8 cellular contexts compared by ENCODE assay signal in the genomic region with DNA sequence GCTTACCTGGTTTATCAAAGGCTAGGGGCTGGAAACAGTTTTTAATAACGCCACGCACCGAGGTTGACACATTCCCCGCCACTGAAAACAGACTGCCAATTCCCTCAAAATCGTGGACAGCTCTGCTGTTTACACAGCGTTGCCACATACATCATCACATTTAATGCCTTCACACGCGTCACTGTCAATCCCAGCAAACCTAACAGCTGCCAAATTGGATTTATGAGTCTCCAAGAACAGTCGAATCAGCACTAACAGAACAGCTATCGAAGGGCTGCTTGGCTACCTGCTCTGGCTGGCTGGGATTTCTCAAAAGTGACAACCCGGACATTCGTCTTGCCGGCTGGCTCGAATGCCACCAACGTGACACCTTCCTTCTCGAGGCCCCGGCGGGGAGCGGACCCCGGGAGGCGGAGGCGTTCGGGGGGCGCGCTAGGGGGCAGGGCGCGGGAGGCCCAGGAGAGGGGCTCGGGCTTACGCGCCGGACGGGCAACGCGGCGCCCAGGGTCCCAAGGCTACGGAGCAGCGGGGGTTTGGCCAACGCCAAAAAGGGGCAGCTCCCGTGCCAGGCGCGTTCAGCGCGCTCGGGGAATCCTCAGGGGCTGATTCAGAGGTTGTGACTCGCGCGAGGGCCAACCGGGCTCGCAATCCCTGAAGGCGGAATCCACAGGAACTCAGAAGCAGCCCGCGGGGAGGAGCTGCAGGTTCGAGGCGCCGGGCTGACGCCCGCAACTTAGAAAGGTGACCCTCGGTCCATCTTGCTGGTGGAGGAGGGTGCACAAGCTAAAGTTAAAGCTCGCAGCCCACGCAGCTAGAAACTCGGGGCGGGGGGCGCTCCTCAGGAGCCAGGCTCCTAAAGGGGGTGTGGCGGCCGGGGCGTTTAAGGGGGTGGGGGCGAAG. TPM values are rescaled to one million over a fixed set of nuclear protein-coding genes. Genes with fewer than 3 reads are reported as not detected.
DNase-seq lines count a peak whose midpoint lies in the region; ATAC-seq and TF ChIP-seq lines count a peak whose summit lies in the region.

No MANE protein-coding gene starts in this region.

- DNase-seq in C1 segment of cervical spinal cord (lab: John Stamatoyannopoulos, UW) (peak in 11 of 14 donors; percentile 1 to 74 (median 50)), LHCN-M2 (ENCODE audit: low read depth) (peak; percentile 92), fibroblast of peridontal ligament (ENCODE audit: extremely low read depth) (peak; percentile 76), naive B cell (peak; percentile 7), thyroid gland (peak; percentile 55 to 61), NCI-H1092 (lab: John Stamatoyannopoulos, UW) (no peak)
- peak; percentile 41 to 50 for DNase-seq in activated T-cell treated with anti-CD3 and anti-CD28 coated beads, Interleukin-2, amount 50 U/mL, for 48 hours

- H3K4me1 ChIP-seq in thyroid gland: peaks cover 0 to 5% of the 10 kb centered on the region in 2 donors

- no peaks in the 10 kb centered on the region for H3K9me3 ChIP-seq in thyroid gland

- peak overlapping the region; percentile 53 to 85 (median 76) for H3K4me3 Mint-ChIP-seq in naive B cell

- peaks cover 45 to 71% (median 47%) of the 10 kb centered on the region in 3 donors for H3K27me3 Mint-ChIP-seq in naive B cell

- peak overlapping the region; percentile 61 to 83 (median 75) for H3K27ac ChIP-seq in thyroid gland

- H3K9me3 Mint-ChIP-seq in naive B cell: peaks cover 0 to 5% (median 0%) of the 10 kb centered on the region in 7 donors

- TF ChIP-seq POLR2A in thyroid gland (IDR thresholded peaks at IDR 0.05): no peak

- intact Hi-C loops in thyroid gland (cut with DNase I): no loop called here

- peaks cover 3 to 15% (median 11%) of the 10 kb centered on the region in 3 donors for H3K4me1 Mint-ChIP-seq in naive B cell

- TF ChIP-seq CTCF in thyroid gland (IDR thresholded peaks at IDR 0.05): no peak

- ATAC-seq in naive B cell (ENCODE audit: low read depth in 2 of 2) (no peak), HG03097 (IDR thresholded peaks at IDR 0.05; ENCODE audit: low FRiP score, unreplicated experiment) (no peak)

- peak overlapping the region in 1 of 6 donors; percentile 84 for H3K27ac Mint-ChIP-seq in naive B cell

- H3K27me3 ChIP-seq in thyroid gland: no peaks in the 10 kb centered on the region

- H3K36me3 ChIP-seq in thyroid gland: no peaks in the 10 kb centered on the region

- peak overlapping the region; percentile 11 to 91 (median 67) for H3K4me3 ChIP-seq in thyroid gland (replicated peaks in 1 of 3)

- no peaks in the 10 kb centered on the region for H3K36me3 Mint-ChIP-seq in naive B cell

- 7 to 38% methylated on average over 10 to 46 of the region's 67 CpGs for WGBS in thyroid gland, 2 donors

RNA-seq across cellular contexts. Expression of a gene that starts 1.2 kb away (rescaled TPM):
- 10.8 and 12.6 TPM in 2 replicates for total RNA-seq in LHCN-M2 (2014; rRNA removed)
- polyA plus RNA-seq in LHCN-M2 (2012): 4.8 TPM
- polyA plus RNA-seq in naive B cell (ENCODE audit: low read depth in 6 of 6): 1 to 10 TPM; 2.9 to 7.9 (median 5.2) TPM
- 10 to 100 TPM; 39.7 to 87.4 (median 56.3) TPM for total RNA-seq in thyroid gland

RNA-seq across cellular contexts. Expression of a gene that starts 36.7 kb away (rescaled TPM):
- total RNA-seq in LHCN-M2 (2014; rRNA removed) (11.2 and 14.6 TPM in 2 replicates), thyroid gland (10 to 100 TPM; 16.7 to 25.6 (median 22.5) TPM)
- polyA plus RNA-seq in LHCN-M2 (2012): 8.2 TPM
- polyA plus RNA-seq in naive B cell (ENCODE audit: low read depth in 6 of 6): 10 to 100 TPM in 3 of 6 donors, 1 to 10 TPM in 3; 8.9 to 14.5 (median 10.6) TPM
